1 cellular context compared by ENCODE assay signal in genomic region chr6:27294409-27294808, GRCh38.
TF ChIP-seq lines count a peak whose summit lies in the region.

No MANE protein-coding gene starts in this region.

TF ChIP-seq in WTC11, 78 proteins besides CTCF, POLR2A, EP300 and RAD21 (continued from another document):
- TF ChIP-seq STAT6 (CRISPR knock-in tag; conservative IDR thresholded peaks at IDR 0.05; ENCODE audit: low read depth), result no peak
- no peak for TF ChIP-seq ATF1 (CRISPR knock-in tag; IDR thresholded peaks at IDR 0.05)
- TF ChIP-seq ZNF532 (CRISPR knock-in tag; IDR thresholded peaks at IDR 0.05; ENCODE audit: borderline replicate concordance), result no peak
- TF ChIP-seq, protein P1, sequence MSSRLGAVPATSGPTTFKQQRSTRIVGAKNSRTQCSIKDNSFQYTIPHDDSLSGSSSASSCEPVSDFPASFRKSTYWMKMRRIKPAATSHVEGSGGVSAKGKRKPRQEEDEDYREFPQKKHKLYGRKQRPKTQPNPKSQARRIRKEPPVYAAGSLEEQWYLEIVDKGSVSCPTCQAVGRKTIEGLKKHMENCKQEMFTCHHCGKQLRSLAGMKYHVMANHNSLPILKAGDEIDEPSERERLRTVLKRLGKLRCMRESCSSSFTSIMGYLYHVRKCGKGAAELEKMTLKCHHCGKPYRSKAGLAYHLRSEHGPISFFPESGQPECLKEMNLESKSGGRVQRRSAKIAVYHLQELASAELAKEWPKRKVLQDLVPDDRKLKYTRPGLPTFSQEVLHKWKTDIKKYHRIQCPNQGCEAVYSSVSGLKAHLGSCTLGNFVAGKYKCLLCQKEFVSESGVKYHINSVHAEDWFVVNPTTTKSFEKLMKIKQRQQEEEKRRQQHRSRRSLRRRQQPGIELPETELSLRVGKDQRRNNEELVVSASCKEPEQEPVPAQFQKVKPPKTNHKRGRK (CRISPR knock-in tag; IDR thresholded peaks at IDR 0.05; ENCODE audit: borderline replicate concordance), result no peak
